ENCODE assay signal across 19 cellular contexts in the genomic region with DNA sequence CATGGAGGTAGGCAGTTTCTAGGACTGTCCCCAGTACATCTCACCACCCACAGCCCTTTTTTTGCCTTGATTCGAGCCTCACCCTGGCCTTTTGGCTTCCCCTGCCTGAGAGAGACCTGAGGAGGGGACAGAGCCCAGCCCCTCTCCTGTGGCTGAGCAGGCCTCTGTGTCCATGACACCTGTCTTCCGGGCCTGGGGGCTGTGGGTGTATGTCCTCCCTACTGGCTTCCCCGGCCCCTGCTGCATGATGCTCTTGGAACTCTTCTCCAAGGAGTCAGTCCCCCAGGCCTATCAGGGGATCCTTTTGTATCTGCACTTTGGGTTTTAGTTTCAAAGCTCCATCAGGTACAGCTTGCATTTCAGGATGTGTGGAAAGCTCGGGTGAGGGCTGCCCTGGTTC.
A peak's percentile ranks its signal among the peaks of the same experiment; 100 is the strongest.
DNase-seq lines count a peak whose midpoint lies in the region; ATAC-seq and TF ChIP-seq lines count a peak whose summit lies in the region.
"Had no signal": no experiment of that assay in that cellular context is flagged by ENCODE, and none has a peak within 500 bp of the region (broad histone marks: within the 10 kb centered on the region; RNA-seq: fewer than 3 reads in every experiment).

No MANE protein-coding gene starts in this region.

- H3K36me3 Mint-ChIP-seq in activated naive CD4-positive, alpha-beta T cell treated with anti-CD3 and anti-CD28 coated beads, Interleukin-2, amount 50 U/mL, for 24 hours: no peaks in the 10 kb centered on the region
- peaks cover 11% of the 10 kb centered on the region for H3K36me3 Mint-ChIP-seq in neural progenitor cell

- H3K9me3 Mint-ChIP-seq in activated naive CD4-positive, alpha-beta T cell treated with anti-CD3 and anti-CD28 coated beads, Interleukin-2, amount 50 U/mL, for 24 hours: no peaks in the 10 kb centered on the region
- H3K9me3 Mint-ChIP-seq in neural progenitor cell: no peaks in the 10 kb centered on the region
- H3K9me3 Mint-ChIP-seq: activated T-cell treated with anti-CD3 and anti-CD28 coated beads, Interleukin-2, amount 50 U/mL, for 72 hours had no signal

- TF ChIP-seq EP300 in upper lobe of left lung (IDR thresholded peaks at IDR 0.05): no peak

- no peaks in the 10 kb centered on the region for H3K27me3 ChIP-seq in neural progenitor cell
- H3K27me3 ChIP-seq in upper lobe of left lung: no peaks in the 10 kb centered on the region
- H3K27me3 ChIP-seq: foreskin keratinocyte had no signal

- no peak for TF ChIP-seq CTCF in coronary artery (IDR thresholded peaks at IDR 0.05)
- no peak for TF ChIP-seq CTCF in neural progenitor cell (IDR thresholded peaks at IDR 0.05)
- TF ChIP-seq CTCF in upper lobe of left lung (IDR thresholded peaks at IDR 0.05): no peak

- H3K27me3 Mint-ChIP-seq in activated naive CD4-positive, alpha-beta T cell treated with anti-CD3 and anti-CD28 coated beads, Interleukin-2, amount 50 U/mL, for 24 hours: no peaks in the 10 kb centered on the region
- H3K27me3 Mint-ChIP-seq in neural progenitor cell (ENCODE audit: insufficient read depth, low read depth): peaks cover 15% of the 10 kb centered on the region

- H3K9ac ChIP-seq in neural progenitor cell: no peak overlapping the region
- H3K9ac ChIP-seq: KMS-11 had no signal

- H2AFZ ChIP-seq in neural progenitor cell (replicated peaks): no peak overlapping the region

- peak overlapping the region; percentile 35 for H3K27ac Mint-ChIP-seq in activated naive CD4-positive, alpha-beta T cell treated with anti-CD3 and anti-CD28 coated beads, Interleukin-2, amount 50 U/mL, for 24 hours
- H3K27ac Mint-ChIP-seq in neural progenitor cell: peak overlapping the region; percentile 77
- H3K27ac Mint-ChIP-seq: activated T-cell treated with anti-CD3 and anti-CD28 coated beads, Interleukin-2, amount 50 U/mL, for 72 hours had no signal

- H3K27ac ChIP-seq in coronary artery: peak overlapping the region; percentile 97
- H3K27ac ChIP-seq in neural progenitor cell: no peak overlapping the region
- H3K27ac ChIP-seq in upper lobe of left lung: peak overlapping the region in 3 of 4 donors; percentile 9 to 95 (median 70)
- H3K27ac ChIP-seq: foreskin keratinocyte, KMS-11 had no signal

- peaks cover 17% of the 10 kb centered on the region for H3K4me1 ChIP-seq in neural progenitor cell
- peaks cover 59 to 87% (median 78%) of the 10 kb centered on the region in 4 donors for H3K4me1 ChIP-seq in upper lobe of left lung

- no peaks in the 10 kb centered on the region for H3K9me3 ChIP-seq in neural progenitor cell (ENCODE audit: low read depth)
- H3K9me3 ChIP-seq in upper lobe of left lung: no peaks in the 10 kb centered on the region
- H3K9me3 ChIP-seq: mucosa of descending colon had no signal

- peaks cover 27% of the 10 kb centered on the region for H3K4me1 Mint-ChIP-seq in activated naive CD4-positive, alpha-beta T cell treated with anti-CD3 and anti-CD28 coated beads, Interleukin-2, amount 50 U/mL, for 24 hours
- peaks cover 71% of the 10 kb centered on the region for H3K4me1 Mint-ChIP-seq in neural progenitor cell

- H3K4me3 Mint-ChIP-seq in activated naive CD4-positive, alpha-beta T cell treated with anti-CD3 and anti-CD28 coated beads, Interleukin-2, amount 50 U/mL, for 24 hours: no peak overlapping the region
- no peak overlapping the region for H3K4me3 Mint-ChIP-seq in neural progenitor cell
- H3K4me3 Mint-ChIP-seq: activated T-cell treated with anti-CD3 and anti-CD28 coated beads, Interleukin-2, amount 50 U/mL, for 72 hours had no signal

- H3K4me3 ChIP-seq in coronary artery (no peak overlapping the region), neural progenitor cell (no peak overlapping the region), upper lobe of left lung (no peak overlapping the region)
- H3K4me3 ChIP-seq: mucosa of descending colon had no signal

- H3K36me3 ChIP-seq in neural progenitor cell: no peaks in the 10 kb centered on the region
- H3K36me3 ChIP-seq in upper lobe of left lung: peaks cover 0 to 12% (median 2%) of the 10 kb centered on the region in 4 donors

- no peak for ATAC-seq in upper lobe of left lung (ENCODE audit: low FRiP score in 2 of 2)
- ATAC-seq in HG02884 (IDR thresholded peaks at IDR 0.05; ENCODE audit: unreplicated experiment): no peak
- ATAC-seq: activated T-cell treated with anti-CD3 and anti-CD28 coated beads, Interleukin-2, amount 50 U/mL, for 72 hours; foreskin keratinocyte; mucosa of descending colon had no signal

- no peaks in the 10 kb centered on the region for H4K20me1 ChIP-seq in neural progenitor cell (ENCODE audit: low read depth)

- H3K79me2 ChIP-seq in neural progenitor cell (ENCODE audit: low read depth): no peaks in the 10 kb centered on the region

- 89% methylated on average over 4 of the region's 4 CpGs for WGBS in upper lobe of left lung, 2 donors

- no peak for DNase-seq in activated naive CD4-positive, alpha-beta T cell treated with anti-CD3 and anti-CD28 coated beads, Interleukin-2, amount 50 U/mL, for 16 hours
- DNase-seq in coronary artery (ENCODE audit: low spot score) (no peak), neural progenitor cell (ENCODE audit: low spot score) (no peak), upper lobe of left lung (no peak), inferior parietal cortex (ENCODE audit: extremely low spot score) (no peak), putamen (ENCODE audit: low spot score) (no peak)
- DNase-seq: activated CD4-positive, alpha-beta T cell treated with anti-CD3 and anti-CD28 coated beads for 48 hours; activated T-cell treated with anti-CD3 and anti-CD28 coated beads, Interleukin-2, amount 50 U/mL, for 72 hours; amygdala; COR-L47; foreskin keratinocyte; GF-D8; mucosa of descending colon; NCI-H187 treated with DMSO at 0.1 percent for 48 hours; NCI-H526 treated with DMSO at 0.1 percent for 48 hours; T-helper 2 cell had no signal

- no peaks in the 10 kb centered on the region for H3F3A ChIP-seq in neural progenitor cell (ENCODE audit: low read depth)

- no peak overlapping the region for H3K4me2 ChIP-seq in neural progenitor cell
- H3K4me2 ChIP-seq: KMS-11 had no signal

- TF ChIP-seq POLR2A in upper lobe of left lung (IDR thresholded peaks at IDR 0.05): no peak
